ENCODE assay signal across 18 cellular contexts in genomic region chr16:74291176-74291575, GRCh38. TPM values are rescaled to one million over a fixed set of nuclear protein-coding genes. Genes with fewer than 3 reads are reported as not detected.
DNase-seq lines count a peak whose midpoint lies in the region; ATAC-seq, FAIRE-seq and TF ChIP-seq lines count a peak whose summit lies in the region.
"Had no signal": no experiment of that assay in that cellular context is flagged by ENCODE, and none has a peak within 500 bp of the region (broad histone marks: within the 10 kb centered on the region; RNA-seq: fewer than 3 reads in every experiment).

No MANE protein-coding gene starts in this region.

- no peaks in the 10 kb centered on the region for H3K9me2 ChIP-seq in PC-3 (replicated peaks; ENCODE audit: low read length)

- H4K20me1 ChIP-seq in HepG2 (ENCODE audit: insufficient read depth, low read length) (no peaks in the 10 kb centered on the region), mammary epithelial cell (ENCODE audit: insufficient read depth, low read length) (no peaks in the 10 kb centered on the region), PC-3 (ENCODE audit: low read length) (no peaks in the 10 kb centered on the region)

- H3K27ac ChIP-seq in liver (ENCODE audit: low read depth in 1 of 2, low read length in 2 of 2), result peak overlapping the region; percentile 6 to 75
- no peak overlapping the region for H3K27ac ChIP-seq in HepG2 (ENCODE audit: extremely low read length, insufficient read depth, low read length)
- H3K27ac ChIP-seq in mammary epithelial cell (ENCODE audit: insufficient read depth, low read depth, low read length), result peak overlapping the region; percentile 43
- peak overlapping the region; percentile 17 to 71 (median 32) for H3K27ac ChIP-seq in esophagus squamous epithelium
- no peak overlapping the region for H3K27ac ChIP-seq in PC-3 (ENCODE audit: low read length)
- no peak overlapping the region for H3K27ac ChIP-seq in aorta (ENCODE audit: low read depth in 1 of 2, low read length in 2 of 2)

- H3K9me3 Mint-ChIP-seq in activated CD8-positive, alpha-beta T cell treated with anti-CD3 and anti-CD28 coated beads for 36 hours, result peaks cover 11% of the 10 kb centered on the region
- H3K9me3 Mint-ChIP-seq: CD8-positive, alpha-beta memory T cell had no signal

- no peak overlapping the region for H3K4me3 Mint-ChIP-seq in activated CD8-positive, alpha-beta T cell treated with anti-CD3 and anti-CD28 coated beads for 36 hours

- FAIRE-seq in HepG2 (lab: Jason Lieb, UNC), result no peak

- TF ChIP-seq RAD21 in liver (IDR thresholded peaks at IDR 0.05), result no peak
- TF ChIP-seq RAD21 in HepG2 (CRISPR knock-in tag; IDR thresholded peaks at IDR 0.05), result no peak

- H3K27me3 ChIP-seq in liver (ENCODE audit: control insufficient read depth in 4 of 4, insufficient read depth in 4 of 4, low read length in 3 of 4) (no peaks in the 10 kb centered on the region), HepG2 (ENCODE audit: control insufficient read depth in 1 of 2, insufficient read depth in 2 of 2, low read length in 2 of 2) (no peaks in the 10 kb centered on the region; a peak in 1 of 5 replicates), mammary epithelial cell (ENCODE audit: insufficient read depth, low read length) (no peaks in the 10 kb centered on the region), esophagus squamous epithelium (no peaks in the 10 kb centered on the region), PC-3 (ENCODE audit: low read length) (no peaks in the 10 kb centered on the region), aorta (ENCODE audit: control insufficient read depth in 1 of 2, insufficient read depth in 2 of 2, low read length in 1 of 2) (no peaks in the 10 kb centered on the region)
- H3K27me3 ChIP-seq: BE2C had no signal

- in situ Hi-C loops in HepG2 (cut with HindIII; ENCODE audit: extremely low pct_ligation_motif_present, low pct_unique_long_range_greater_than_20kb) (no loop called here), mammary epithelial cell (cut with MboI; ENCODE audit: low sequenced_read_pairs in 2 of 2) (loop anchor here in 1 of 2 donors (25.0 kb wide), 1 partner anchor 554 kb away; no protein-coding TSS in a partner anchor)

- H3K4me2 ChIP-seq in HepG2 (ENCODE audit: low read depth, low read length) (no peak overlapping the region), mammary epithelial cell (ENCODE audit: insufficient read depth, low read depth, low read length) (no peak overlapping the region), PC-3 (ENCODE audit: low read length) (no peak overlapping the region)

- H3K79me2 ChIP-seq in HepG2 (ENCODE audit: insufficient read depth, low read length) (no peaks in the 10 kb centered on the region), mammary epithelial cell (ENCODE audit: insufficient read depth, low read length) (no peaks in the 10 kb centered on the region), PC-3 (ENCODE audit: low read length) (no peaks in the 10 kb centered on the region)

- H3K27me3 Mint-ChIP-seq in activated CD8-positive, alpha-beta T cell treated with anti-CD3 and anti-CD28 coated beads for 36 hours, result no peaks in the 10 kb centered on the region
- H3K27me3 Mint-ChIP-seq: CD4-positive, CD25-positive, alpha-beta regulatory T cell; CD8-positive, alpha-beta memory T cell had no signal

- TF ChIP-seq CTCF in liver (IDR thresholded peaks at IDR 0.05; ENCODE audit: low read depth, low read length, missing input control) (no peak), HepG2 (CRISPR knock-in tag; IDR thresholded peaks at IDR 0.05) (no peak), mammary epithelial cell (conservative IDR thresholded peaks at IDR 0.05 in 1 of 2, IDR thresholded peaks at IDR 0.05 in 1 of 2; ENCODE audit: extremely low read depth in 1 of 2, insufficient read depth in 1 of 2, low read depth in 1 of 2, low read length in 2 of 2) (no peak), esophagus squamous epithelium (IDR thresholded peaks at IDR 0.05) (no peak), PC-3 (conservative IDR thresholded peaks at IDR 0.05; ENCODE audit: low read depth, low read length) (no peak)
- TF ChIP-seq CTCF in activated CD8-positive, alpha-beta T cell treated with anti-CD3 and anti-CD28 coated beads for 36 hours (IDR thresholded peaks at IDR 0.05), result no peak

- intact Hi-C loops in HepG2 (cut with micrococcal nuclease; ENCODE audit: unreplicated experiment) (no loop called here), mammary epithelial cell (cut with micrococcal nuclease) (no loop called here), esophagus squamous epithelium (cut with DNase I) (no loop called here), PC-3 (cut with micrococcal nuclease) (no loop called here), aorta (cut with DNase I) (loop anchor here in 1 of 2 donors (5.0 kb wide), 1 partner anchor 1804 kb away; no protein-coding TSS in a partner anchor)
- intact Hi-C loops in activated CD8-positive, alpha-beta T cell treated with anti-CD3 and anti-CD28 coated beads for 36 hours (cut with micrococcal nuclease), result no loop called here

- CTCF ChIA-PET in HepG2 (lab: Yijun Ruan, JAX; ENCODE audit: low intra/inter-chr PET ratio, low total read pairs), result no interaction called here
- CTCF ChIA-PET in mammary epithelial cell (lab: Charles Lee; ENCODE audit: low non-redundant PET), result interaction anchor here (0.6 to 0.7 kb wide), 2 partner anchors 227 to 818 kb away, joined by 3 to 4 read pairs; no protein-coding TSS in a partner anchor
- CTCF ChIA-PET in PC-3 (lab: Charles Lee), result no interaction called here
- CTCF ChIA-PET in activated CD8-positive, alpha-beta T cell treated with anti-CD3 and anti-CD28 coated beads for 36 hours (lab: Charles Lee), result interaction anchor here (0.9 to 1.2 kb wide), 2 partner anchors 16 to 17 kb away, joined by 3 read pairs; no protein-coding TSS in a partner anchor

- H3K4me1 Mint-ChIP-seq in activated CD8-positive, alpha-beta T cell treated with anti-CD3 and anti-CD28 coated beads for 36 hours (ENCODE audit: low read depth), result peaks cover 10% of the 10 kb centered on the region

- no peak overlapping the region for H3K4me3 ChIP-seq in liver (ENCODE audit: low read depth in 1 of 3, low read length in 3 of 3)
- H3K4me3 ChIP-seq in HepG2 (replicated peaks in 1 of 3; ENCODE audit: insufficient read depth in 1 of 3, low read depth in 2 of 3, low read length in 3 of 3), result no peak overlapping the region
- H3K4me3 ChIP-seq in mammary epithelial cell (replicated peaks in 1 of 3; ENCODE audit: insufficient read depth in 1 of 3, low read depth in 2 of 3, low read length in 3 of 3), result no peak overlapping the region
- H3K4me3 ChIP-seq in esophagus squamous epithelium, result no peak overlapping the region
- H3K4me3 ChIP-seq in PC-3 (ENCODE audit: low read length), result no peak overlapping the region
- no peak overlapping the region for H3K4me3 ChIP-seq in aorta (ENCODE audit: low read length in 2 of 2)
- H3K4me3 ChIP-seq: HAP-1 had no signal

- H3K9me3 ChIP-seq in liver (ENCODE audit: control insufficient read depth in 4 of 4, low read length in 3 of 4), result peaks cover 0 to 4% (median 0%) of the 10 kb centered on the region in 4 donors
- peaks cover 13% of the 10 kb centered on the region; the same call in 1 of the 2 replicates for H3K9me3 ChIP-seq in HepG2 (ENCODE audit: low read length)
- H3K9me3 ChIP-seq in mammary epithelial cell (replicated peaks; ENCODE audit: insufficient read depth, low read length), result no peaks in the 10 kb centered on the region
- H3K9me3 ChIP-seq in esophagus squamous epithelium, result peaks cover 0 to 10% (median 0%) of the 10 kb centered on the region in 3 donors
- H3K9me3 ChIP-seq in PC-3 (ENCODE audit: low read length), result no peaks in the 10 kb centered on the region
- peaks cover 2% of the 10 kb centered on the region for H3K9me3 ChIP-seq in aorta (ENCODE audit: control insufficient read depth, low read length)
- H3K9me3 ChIP-seq: BE2C, HAP-1 had no signal

- BruUV-seq in HepG2 (replicated peaks; lab: Mats Ljungman, UMichigan) (no TSS peak), mammary epithelial cell (replicated peaks; lab: Mats Ljungman, UMichigan) (no TSS peak), PC-3 (replicated peaks; lab: Mats Ljungman, UMichigan) (no TSS peak)

- no peaks in the 10 kb centered on the region for H3F3A ChIP-seq in PC-3 (ENCODE audit: low read length, unreplicated experiment)

- no peak overlapping the region for H3K27ac Mint-ChIP-seq in activated CD8-positive, alpha-beta T cell treated with anti-CD3 and anti-CD28 coated beads for 36 hours
- H3K27ac Mint-ChIP-seq: CD4-positive, CD25-positive, alpha-beta regulatory T cell had no signal

- H3K36me3 Mint-ChIP-seq in activated CD8-positive, alpha-beta T cell treated with anti-CD3 and anti-CD28 coated beads for 36 hours (ENCODE audit: low read depth), result peaks cover 18% of the 10 kb centered on the region

- dilution Hi-C loops in mammary epithelial cell (cut with HindIII; ENCODE audit: low sequenced_read_pairs), result no loop called here

- H3K4me1 ChIP-seq in liver (ENCODE audit: control insufficient read depth in 4 of 4, insufficient read depth in 4 of 4, low read length in 3 of 4), result peaks cover 0 to 37% (median 31%) of the 10 kb centered on the region in 4 donors
- peaks cover 11% of the 10 kb centered on the region for H3K4me1 ChIP-seq in HepG2 (ENCODE audit: insufficient read depth, low read length)
- H3K4me1 ChIP-seq in mammary epithelial cell (ENCODE audit: insufficient read depth, low read length), result peaks cover 26% of the 10 kb centered on the region
- peaks cover 0 to 35% (median 11%) of the 10 kb centered on the region in 3 donors for H3K4me1 ChIP-seq in esophagus squamous epithelium
- H3K4me1 ChIP-seq in PC-3 (ENCODE audit: insufficient read depth, low read length), result peaks cover 7% of the 10 kb centered on the region; the same call in 1 of the 2 replicates
- no peaks in the 10 kb centered on the region for H3K4me1 ChIP-seq in aorta (ENCODE audit: control insufficient read depth in 1 of 2, insufficient read depth in 2 of 2, low read length in 2 of 2)
- H3K4me1 ChIP-seq: BE2C had no signal

- 96% methylated on average over 5 of the region's 5 CpGs for whole genome bisulfite sequencing in liver
- 97% methylated on average over 5 of the region's 5 CpGs for WGBS in HepG2 (ENCODE audit: low lambda C conversion rate)
- 91% methylated on average over 5 of the region's 5 CpGs for WGBS in mammary epithelial cell (ENCODE audit: low coverage, missing lambda C conversion rate)
- WGBS in esophagus squamous epithelium, 2 donors, result 50 to 59% methylated on average over 5 of the region's 5 CpGs
- WGBS in aorta, 2 donors, result 95% methylated on average over 5 of the region's 5 CpGs

- H2AFZ ChIP-seq in HepG2 (ENCODE audit: low read length) (no peak overlapping the region), mammary epithelial cell (ENCODE audit: low read depth, low read length) (no peak overlapping the region), PC-3 (ENCODE audit: low read length) (no peak overlapping the region)

- no peak overlapping the region for H3K9ac ChIP-seq in liver (ENCODE audit: low read depth in 1 of 2, low read length in 2 of 2)
- no peak overlapping the region for H3K9ac ChIP-seq in HepG2 (ENCODE audit: insufficient read depth, low read depth, low read length)
- H3K9ac ChIP-seq in mammary epithelial cell (ENCODE audit: insufficient read depth, low read length), result no peak overlapping the region
- H3K9ac ChIP-seq in PC-3 (ENCODE audit: low read length), result no peak overlapping the region

- POLR2A ChIA-PET in HepG2 (lab: Yijun Ruan, JAX) (no interaction called here), PC-3 (lab: Charles Lee; ENCODE audit: unreplicated experiment) (no interaction called here)
- POLR2A ChIA-PET in activated CD8-positive, alpha-beta T cell treated with anti-CD3 and anti-CD28 coated beads for 36 hours (lab: Charles Lee), result no interaction called here

- no peak for TF ChIP-seq POLR2A in HepG2 (IDR thresholded peaks at IDR 0.05; ENCODE audit: insufficient read depth in 1 of 2, low read depth in 2 of 2, low read length in 2 of 2)
- no peak for TF ChIP-seq POLR2A in esophagus squamous epithelium (IDR thresholded peaks at IDR 0.05)

- ATAC-seq in HepG2 (no peak), PC-3 (no peak), aorta (ENCODE audit: low FRiP score) (no peak), GM21825 (IDR thresholded peaks at IDR 0.05; ENCODE audit: unreplicated experiment) (no peak)
- no peak for ATAC-seq in activated CD8-positive, alpha-beta T cell treated with anti-CD3 and anti-CD28 coated beads for 36 hours

- H3K36me3 ChIP-seq in liver (ENCODE audit: control insufficient read depth in 4 of 4, insufficient read depth in 3 of 4, low read depth in 1 of 4, low read length in 3 of 4), result no peaks in the 10 kb centered on the region
- no peaks in the 10 kb centered on the region for H3K36me3 ChIP-seq in HepG2 (replicated peaks in 1 of 2; ENCODE audit: control insufficient read depth in 1 of 2, insufficient read depth in 2 of 2, low read length in 2 of 2)
- H3K36me3 ChIP-seq in mammary epithelial cell (ENCODE audit: insufficient read depth, low read length), result no peaks in the 10 kb centered on the region
- no peaks in the 10 kb centered on the region for H3K36me3 ChIP-seq in esophagus squamous epithelium
- H3K36me3 ChIP-seq in PC-3 (ENCODE audit: low read depth, low read length), result no peaks in the 10 kb centered on the region
- H3K36me3 ChIP-seq in aorta (ENCODE audit: control insufficient read depth in 1 of 2, insufficient read depth in 2 of 2, low read length in 1 of 2), result no peaks in the 10 kb centered on the region
- H3K36me3 ChIP-seq: BE2C, HAP-1 had no signal

- TF ChIP-seq EP300 in HepG2 (IDR thresholded peaks at IDR 0.05; ENCODE audit: low read depth in 2 of 2, low read length in 2 of 2) (no peak), HepG2 (CRISPR knock-in tag; IDR thresholded peaks at IDR 0.05; ENCODE audit: borderline replicate concordance) (no peak)

- DNase-seq in HepG2 (ENCODE audit: low spot score), result no peak
- DNase-seq in mammary epithelial cell, result no peak
- no peak for DNase-seq in esophagus squamous epithelium (lab: John Stamatoyannopoulos, UW)
- no peak for DNase-seq in PC-3
- no peak for DNase-seq in aorta
- DNase-seq in activated CD8-positive, alpha-beta T cell treated with anti-CD3 and anti-CD28 coated beads for 36 hours, result no peak
- DNase-seq: 8988T; BE2C; C1 segment of cervical spinal cord; CD4-positive, CD25-positive, alpha-beta regulatory T cell; CD8-positive, alpha-beta memory T cell; COR-L47; DMS153; DMS79; GF-D8 had no signal

RNA-seq across cellular contexts. Expression of gene PSMD7, which starts 5.4 kb away (rescaled TPM):
- total RNA-seq in liver (10 to 100 TPM; 33.7 to 60.5 TPM), HepG2 (2016; rRNA removed; fragmentation: Illumina TruSeq; extraction: Trizol) (224 and 322 TPM in 2 replicates), mammary epithelial cell (100 to 1,000 TPM in 1 of 2 donors, 10 to 100 TPM in 1; 55.0 to 100 TPM), esophagus squamous epithelium (100 to 1,000 TPM in 1 of 4 donors, 10 to 100 TPM in 3; 65.5 to 112 (median 84.2) TPM), PC-3 (2014; rRNA removed) (70.3 and 75.3 TPM in 2 replicates), aorta (10 to 100 TPM; 58.8 to 69.6 TPM)
- polyA plus RNA-seq in liver (10 to 100 TPM; 61.3 to 84.9 TPM), HepG2 (2011; rRNA removed) (104 and 105 TPM in 2 replicates), mammary epithelial cell (125 TPM), aorta (10 to 100 TPM; 71.6 to 83.1 TPM)
- total RNA-seq in HepG2 (2016; cell fraction: cytosol; rRNA removed; fragmentation: Illumina TruSeq; extraction: Trizol; ENCODE audit: low read depth), result 39.2 and 39.5 TPM in 2 replicates
- total RNA-seq in HepG2 (2016; cell fraction: insoluble cytoplasmic fraction; rRNA removed; fragmentation: Illumina TruSeq; extraction: Trizol), result 228 and 320 TPM in 2 replicates
- 67.0 and 70.1 TPM in 2 replicates for total RNA-seq in HepG2 (2016; cell fraction: membrane; rRNA removed; fragmentation: Illumina TruSeq; extraction: Trizol)
- total RNA-seq in HepG2 (2016; cell fraction: nucleus; rRNA removed; fragmentation: Illumina TruSeq; extraction: Trizol), result 118 and 124 TPM in 2 replicates
- polyA plus RNA-seq in HepG2 (2011; cell fraction: cytosol; rRNA removed), result 82.0 and 102 TPM in 2 replicates
- polyA plus RNA-seq in HepG2 (2011; cell fraction: nucleus; rRNA removed), result 52.0 and 54.1 TPM in 2 replicates
- 127 and 139 TPM in 2 replicates for polyA plus RNA-seq in HepG2 (2012)
- polyA plus RNA-seq in HepG2 (2016; cell fraction: cytosol; fragmentation: Illumina TruSeq; extraction: Trizol; ENCODE audit: low read depth), result 33.0 and 33.5 TPM in 2 replicates
- polyA plus RNA-seq in HepG2 (2016; cell fraction: insoluble cytoplasmic fraction; fragmentation: Illumina TruSeq; extraction: Trizol; ENCODE audit: low read depth), result 334 and 339 TPM in 2 replicates
- polyA plus RNA-seq in HepG2 (2016; cell fraction: membrane; fragmentation: Illumina TruSeq; extraction: Trizol; ENCODE audit: low read depth), result 42.4 and 43.9 TPM in 2 replicates
- polyA plus RNA-seq in HepG2 (2016; cell fraction: nucleus; fragmentation: Illumina TruSeq; extraction: Trizol; ENCODE audit: insufficient read depth, low read depth), result 161 and 163 TPM in 2 replicates
- 83.5 and 125 TPM in 2 replicates for polyA minus RNA-seq in HepG2 (2011; rRNA and poly(A)+ RNA removed; ENCODE audit: low replicate concordance)
- 53.7 and 59.7 TPM in 2 replicates for polyA minus RNA-seq in HepG2 (2011; cell fraction: cytosol; rRNA and poly(A)+ RNA removed)
- 85.5 and 88.6 TPM in 2 replicates for polyA minus RNA-seq in HepG2 (2011; cell fraction: nucleus; rRNA and poly(A)+ RNA removed)
- polyA minus RNA-seq in mammary epithelial cell, result 42.1 TPM
- total RNA-seq in activated CD8-positive, alpha-beta T cell treated with anti-CD3 and anti-CD28 coated beads for 36 hours, result 100 to 1,000 TPM; 103 to 119 TPM

Comparison
In these comparisons a context has a peak if more than half of its experiments do, and no peak if none do; other contexts are left out.
1. H3K27ac ChIP-seq: peak in liver (2 of 2), mammary epithelial cell (single experiment) and esophagus squamous epithelium (4 of 4); none in HepG2 (single experiment), PC-3 (single experiment) and aorta (0 of 2).
2. CTCF ChIA-PET loops: an anchor here in mammary epithelial cell (0.6 to 0.7 kb wide) and activated CD8-positive, alpha-beta T cell treated with anti-CD3 and anti-CD28 coated beads for 36 hours (0.9 to 1.2 kb wide); none called in HepG2 and PC-3.